In the genomic region with DNA sequence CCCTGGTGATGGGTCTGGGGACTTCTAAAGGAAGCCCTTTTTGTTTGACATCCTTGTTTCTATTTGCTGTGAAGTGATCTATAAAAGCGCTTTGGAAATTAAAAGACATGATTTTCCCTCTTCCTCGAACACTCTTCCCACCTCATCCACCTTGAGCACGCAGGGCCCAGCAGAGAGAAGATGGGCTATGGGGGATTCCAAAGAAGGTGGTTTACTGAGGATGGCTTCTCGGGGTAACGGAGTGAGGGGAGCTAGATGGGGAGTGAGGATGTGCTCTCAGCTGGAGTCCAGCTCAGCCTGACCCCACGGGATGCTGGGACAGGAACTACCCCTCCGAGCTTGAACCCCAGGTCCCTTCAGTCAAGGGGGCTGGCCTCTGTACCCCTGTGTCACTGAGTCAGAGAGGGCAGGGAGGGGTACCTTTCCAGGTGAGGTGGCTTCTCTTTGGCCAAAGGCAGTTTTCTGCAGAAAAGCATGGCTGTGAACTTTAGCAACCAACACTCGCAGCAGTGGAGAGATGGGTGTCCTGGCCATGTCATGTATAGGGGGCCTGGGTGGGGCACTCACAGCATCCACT, we compare ENCODE assay signal across 1 cellular context.
TF ChIP-seq lines count a peak whose summit lies in the region.

No MANE protein-coding gene starts in this region.

TF ChIP-seq in IMR-90, 13 proteins besides CTCF, POLR2A, EP300 and RAD21:
- TF ChIP-seq BHLHE40 (IDR thresholded peaks at IDR 0.05; ENCODE audit: low read depth, low read length) (no peak), SMC3 (IDR thresholded peaks at IDR 0.05; ENCODE audit: low read depth, low read length) (no peak), MXI1 (IDR thresholded peaks at IDR 0.05; ENCODE audit: borderline replicate concordance, low read depth, low read length) (no peak)
